In the genomic region with DNA sequence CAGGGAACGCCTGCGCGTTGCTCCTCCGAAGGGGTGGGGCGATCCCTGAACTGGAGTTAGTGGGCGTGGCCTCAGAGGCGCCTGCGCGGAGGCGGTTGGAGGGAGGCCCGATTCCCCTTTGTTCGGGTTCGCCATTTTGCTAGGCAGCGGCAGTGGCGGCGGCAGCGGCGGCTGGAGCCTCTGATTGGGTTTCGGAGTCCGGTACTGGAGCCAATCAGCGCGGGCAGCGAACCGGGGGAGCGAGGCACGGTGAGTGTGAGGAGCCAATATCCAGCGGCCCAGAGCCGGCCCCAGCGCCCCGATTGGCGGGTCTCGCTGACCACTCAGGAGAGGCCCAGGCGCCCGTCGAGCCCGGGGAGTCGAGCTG, we compare ENCODE assay signal across 8 cellular contexts. TPM values are rescaled to one million over a fixed set of nuclear protein-coding genes. Genes with fewer than 3 reads are reported as not detected.
DNase-seq lines count a peak whose midpoint lies in the region; ATAC-seq, FAIRE-seq and TF ChIP-seq lines count a peak whose summit lies in the region.

A gene (plus strand): TSS at position 139 of the 367 bp plus-strand sequence. CDS start 6,116 bp downstream, outside the sequence.

- no peaks in the 10 kb centered on the region for H3K9me3 Mint-ChIP-seq in activated naive CD4-positive, alpha-beta T cell treated with anti-CD3 and anti-CD28 coated beads, Interleukin-2, amount 50 U/mL, for 72 hours

- CTCF ChIA-PET in OCI-LY7 (lab: Charles Lee; ENCODE audit: unreplicated experiment) = no interaction called here

- peaks cover 22 to 29% of the 10 kb centered on the region in 2 donors for H3K36me3 Mint-ChIP-seq in activated naive CD4-positive, alpha-beta T cell treated with anti-CD3 and anti-CD28 coated beads, Interleukin-2, amount 50 U/mL, for 72 hours

- 0% methylated on average over 36 to 37 of the region's 37 CpGs for WGBS in pancreas, 2 donors

- ATAC-seq in HG02970 (IDR thresholded peaks at IDR 0.05; ENCODE audit: low FRiP score, unreplicated experiment) (peak; percentile 71), Right ventricle myocardium inferior (peak; percentile 81), pancreas (peak; percentile 70 to 87 (median 80))
- peak; percentile 80 to 83 for ATAC-seq in activated naive CD4-positive, alpha-beta T cell treated with anti-CD3 and anti-CD28 coated beads, Interleukin-2, amount 50 U/mL, for 72 hours

- BruUV-seq in OCI-LY7 (replicated peaks; lab: Mats Ljungman, UMichigan) = no TSS peak

- FAIRE-seq in pancreas (lab: Jason Lieb, UNC) = peak; percentile 98

- H3K27ac Mint-ChIP-seq in activated naive CD4-positive, alpha-beta T cell treated with anti-CD3 and anti-CD28 coated beads, Interleukin-2, amount 50 U/mL, for 72 hours = peak within 1 kb of the TSS; percentile 97 to 99

- POLR2A ChIA-PET in OCI-LY7 (lab: Charles Lee) = interaction anchor here (0.7 to 2.6 kb wide), 4 partner anchors 10 to 128 kb away, joined by 3 to 13 read pairs (median 6); a partner anchor contains a TSS

- peak within 1 kb of the TSS; percentile 75; the same call in 1 of the 2 replicates for H2AFZ ChIP-seq in OCI-LY7 (ENCODE audit: low read length)

- DNase-seq in stimulated activated CD8-positive, alpha-beta memory T cell treated with anti-CD3 and anti-CD28 coated beads, Interleukin-12 subunit alpha, Interleukin-12 subunit beta, amount 100 ng/mL, for 24 hours (ENCODE audit: extremely low read depth) = peak; percentile 99
- no peak for DNase-seq in stimulated activated CD8-positive, alpha-beta memory T cell treated with anti-CD3 and anti-CD28 coated beads, Interleukin-4, amount 100 ng/mL, for 48 hours
- DNase-seq in OCI-LY7 (ENCODE audit: low spot score) = no peak
- no peak for DNase-seq in activated naive CD4-positive, alpha-beta T cell treated with anti-CD3 and anti-CD28 coated beads, Interleukin-2, amount 50 U/mL, for 72 hours (ENCODE audit: low spot score in 2 of 2)
- DNase-seq in Right ventricle myocardium inferior (ENCODE audit: missing footprints) = peak; percentile 99
- peak in 3 of 6 donors; percentile 99 to 100 (median 100) for DNase-seq in pancreas
- DNase-seq in NCI-H82 treated with DMSO at 0.1 percent for 48 hours (lab: John Stamatoyannopoulos, UW; ENCODE audit: unreplicated experiment) = no peak

- H3K4me1 ChIP-seq in OCI-LY7 (ENCODE audit: insufficient read depth, low read length, poor library complexity, severe bottlenecking) = peaks cover 46% of the 10 kb centered on the region
- peaks cover 7 to 33% (median 33%) of the 10 kb centered on the region in 3 donors for H3K4me1 ChIP-seq in pancreas

- H3K9me3 ChIP-seq in OCI-LY7 (ENCODE audit: low read length) (no peaks in the 10 kb centered on the region), pancreas (no peaks in the 10 kb centered on the region)

- peak within 1 kb of the TSS; percentile 92 for H3K27ac ChIP-seq in OCI-LY7 (ENCODE audit: low read depth, low read length, poor library complexity, severe bottlenecking)
- H3K27ac ChIP-seq in pancreas = peak within 1 kb of the TSS; percentile 98 to 100 (median 99)

- peaks cover 63% of the 10 kb centered on the region for H3K79me2 ChIP-seq in OCI-LY7 (ENCODE audit: insufficient read depth, low read depth, low read length)

- H3K4me3 ChIP-seq in OCI-LY7 (ENCODE audit: low read depth, low read length, poor library complexity, severe bottlenecking) (peak within 1 kb of the TSS; percentile 97), pancreas (peak within 1 kb of the TSS; percentile 89 to 98 (median 94))

- peaks cover 24% of the 10 kb centered on the region; the same call in 1 of the 2 replicates for H4K20me1 ChIP-seq in OCI-LY7 (ENCODE audit: insufficient read depth, low read length)

- TF ChIP-seq CTCF in OCI-LY7 (conservative IDR thresholded peaks at IDR 0.05; ENCODE audit: low read length) (no peak), pancreas (IDR thresholded peaks at IDR 0.05) (no peak)

- H3K4me2 ChIP-seq in OCI-LY7 (ENCODE audit: low read length) = peak within 1 kb of the TSS; percentile 97

- no peaks in the 10 kb centered on the region for H3K27me3 ChIP-seq in pancreas

- no peaks in the 10 kb centered on the region for H3K9me2 ChIP-seq in OCI-LY7 (ENCODE audit: insufficient read depth, low read length)

- intact Hi-C loops in OCI-LY7 (cut with micrococcal nuclease; ENCODE audit: unreplicated experiment) = loop anchor here (2.0 to 5.0 kb wide), 5 partner anchors 110 to 659 kb away; a partner anchor contains a TSS
- intact Hi-C loops in Right ventricle myocardium inferior (cut with DNase I) = no loop called here
- intact Hi-C loops in pancreas (cut with DNase I) = no loop called here

- H3K36me3 ChIP-seq in OCI-LY7 (ENCODE audit: insufficient read depth, low read length) = peaks cover 64% of the 10 kb centered on the region
- H3K36me3 ChIP-seq in pancreas = peaks cover 0 to 4% (median 0%) of the 10 kb centered on the region in 3 donors

RNA-seq across cellular contexts. Expression of the gene that starts here (rescaled TPM):
- 23.5 and 29.5 TPM in 2 replicates for total RNA-seq in OCI-LY7 (2014; rRNA removed; shearing (Covaris generic))
- total RNA-seq in OCI-LY7 (2022) = 46.4 and 47.9 TPM in 2 replicates
- total RNA-seq in activated naive CD4-positive, alpha-beta T cell treated with anti-CD3 and anti-CD28 coated beads, Interleukin-2, amount 50 U/mL, for 72 hours = 10 to 100 TPM; 27.3 to 31.7 TPM
- 9.8 TPM for total RNA-seq in Right ventricle myocardium inferior
- 10 to 100 TPM in 2 of 6 donors, 1 to 10 TPM in 4; 5.9 to 14.1 (median 7.8) TPM for total RNA-seq in pancreas
- 10 to 100 TPM in 1 of 2 donors, 1 to 10 TPM in 1; 5.4 to 10.6 TPM for polyA plus RNA-seq in pancreas

Comparison
In these comparisons a context has a peak if more than half of its experiments do, and no peak if none do; other contexts are left out.
1. DNase-seq: peak in stimulated activated CD8-positive, alpha-beta memory T cell treated with anti-CD3 and anti-CD28 coated beads, Interleukin-12 subunit alpha, Interleukin-12 subunit beta, amount 100 ng/mL, for 24 hours (single experiment) and Right ventricle myocardium inferior (single experiment); none in stimulated activated CD8-positive, alpha-beta memory T cell treated with anti-CD3 and anti-CD28 coated beads, Interleukin-4, amount 100 ng/mL, for 48 hours (single experiment), OCI-LY7 (single experiment), activated naive CD4-positive, alpha-beta T cell treated with anti-CD3 and anti-CD28 coated beads, Interleukin-2, amount 50 U/mL, for 72 hours (0 of 2) and NCI-H82 treated with DMSO at 0.1 percent for 48 hours (single experiment).
2. Peak in every context shown above with its lines, with median percentiles within 50 percentile points of each other: ATAC-seq.